In the genomic region with DNA sequence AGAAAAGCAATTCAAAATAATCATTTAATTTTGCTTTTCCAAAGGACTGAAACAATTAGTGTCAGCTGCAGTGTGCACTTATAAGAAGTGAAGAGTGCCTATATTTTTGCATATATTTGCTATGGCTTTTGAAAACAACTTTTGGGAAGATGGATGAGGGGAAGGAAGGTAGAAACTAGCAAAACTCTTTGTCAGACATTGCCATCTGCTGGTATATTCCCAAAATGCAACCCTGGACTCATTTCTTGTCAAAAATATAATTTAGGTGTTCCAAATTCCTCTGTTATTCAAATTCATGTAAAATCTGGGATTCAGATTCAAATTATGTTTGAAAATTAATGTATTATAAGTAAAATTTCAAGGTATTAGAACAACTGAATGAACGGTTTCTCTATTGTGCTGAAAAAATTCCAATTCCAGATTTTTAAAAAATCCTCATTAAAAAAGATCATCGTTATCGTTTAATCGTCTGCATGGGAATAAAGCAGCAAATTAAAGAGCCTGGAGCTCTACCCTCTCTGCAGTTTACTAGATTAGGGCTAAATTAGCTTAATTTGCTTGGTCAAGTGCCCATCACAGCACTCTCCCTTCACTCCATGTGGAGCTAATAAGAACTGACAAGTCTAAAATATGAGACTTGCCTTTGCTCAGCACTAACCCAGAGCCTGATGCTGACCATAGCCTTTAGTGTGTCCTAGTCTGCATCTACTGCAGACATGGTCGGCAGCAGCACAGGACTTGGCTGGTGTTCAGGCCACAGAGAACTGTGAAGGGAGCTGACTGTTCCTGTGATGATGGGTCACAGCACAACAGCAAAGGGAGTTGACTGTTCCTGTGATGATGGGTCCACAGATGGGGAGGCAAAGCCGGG, we compare ENCODE assay signal across 8 cellular contexts.
A peak's percentile ranks its signal among the peaks of the same experiment; 100 is the strongest.
DNase-seq lines count a peak whose midpoint lies in the region; ATAC-seq, FAIRE-seq and TF ChIP-seq lines count a peak whose summit lies in the region.

No MANE protein-coding gene starts in this region.

- H3K27me3 Mint-ChIP-seq in activated naive CD8-positive, alpha-beta T cell treated with anti-CD3 and anti-CD28 coated beads, Interleukin-2, amount 50 U/mL, for 24 hours: peaks cover 1% of the 10 kb centered on the region
- H3K27me3 Mint-ChIP-seq in activated naive CD8-positive, alpha-beta T cell treated with anti-CD3 and anti-CD28 coated beads for 36 hours: no peaks in the 10 kb centered on the region
- H3K27me3 Mint-ChIP-seq in effector memory CD8-positive, alpha-beta T cell: peaks cover 0 to 5% of the 10 kb centered on the region in 2 donors

- no peaks in the 10 kb centered on the region for H3K36me3 ChIP-seq in bronchial epithelial cell (ENCODE audit: control insufficient read depth, insufficient read depth, low read length)
- H3K36me3 ChIP-seq in left lung: no peaks in the 10 kb centered on the region

- peak; percentile 3 for DNase-seq in activated naive CD8-positive, alpha-beta T cell treated with anti-CD3 and anti-CD28 coated beads, Interleukin-2, amount 50 U/mL, for 24 hours
- DNase-seq in activated naive CD8-positive, alpha-beta T cell treated with anti-CD3 and anti-CD28 coated beads for 36 hours: no peak
- peak; percentile 46 for DNase-seq in NCI-H460 (ENCODE audit: extremely low read depth, low read depth)
- peak; percentile 43 for DNase-seq in bronchial epithelial cell (ENCODE audit: low read depth)
- DNase-seq in left lung: no peak
- DNase-seq in effector memory CD8-positive, alpha-beta T cell: no peak

- H3K4me3 ChIP-seq in bronchial epithelial cell (ENCODE audit: low read depth, low read length) (no peak overlapping the region), left lung (no peak overlapping the region)

- H3K4me3 Mint-ChIP-seq in activated naive CD8-positive, alpha-beta T cell treated with anti-CD3 and anti-CD28 coated beads, Interleukin-2, amount 50 U/mL, for 24 hours: no peak overlapping the region
- no peak overlapping the region for H3K4me3 Mint-ChIP-seq in activated naive CD8-positive, alpha-beta T cell treated with anti-CD3 and anti-CD28 coated beads for 36 hours
- no peak overlapping the region for H3K4me3 Mint-ChIP-seq in effector memory CD8-positive, alpha-beta T cell

- TF ChIP-seq CTCF in bronchial epithelial cell (IDR thresholded peaks at IDR 0.05; ENCODE audit: insufficient read depth, low read length, severe bottlenecking) (peak; percentile 57), left lung (IDR thresholded peaks at IDR 0.05) (peak; percentile 63 to 67)

- H3K4me1 Mint-ChIP-seq in activated naive CD8-positive, alpha-beta T cell treated with anti-CD3 and anti-CD28 coated beads, Interleukin-2, amount 50 U/mL, for 24 hours: no peaks in the 10 kb centered on the region
- no peaks in the 10 kb centered on the region for H3K4me1 Mint-ChIP-seq in activated naive CD8-positive, alpha-beta T cell treated with anti-CD3 and anti-CD28 coated beads for 36 hours
- H3K4me1 Mint-ChIP-seq in effector memory CD8-positive, alpha-beta T cell (ENCODE audit: low read depth in 2 of 2): no peaks in the 10 kb centered on the region

- H3K27me3 ChIP-seq in bronchial epithelial cell (ENCODE audit: control insufficient read depth, insufficient read depth, low read length) (no peaks in the 10 kb centered on the region), left lung (no peaks in the 10 kb centered on the region)

- FAIRE-seq in bronchial epithelial cell (lab: Jason Lieb, UNC): no peak

- no peaks in the 10 kb centered on the region for H3K9me3 ChIP-seq in left lung

- intact Hi-C loops in left lung (cut with DNase I): loop anchor here in 1 of 2 donors (5.0 to 10.0 kb wide), 2 partner anchors 237 to 509 kb away; no protein-coding TSS in a partner anchor

- no peak for ATAC-seq in activated naive CD8-positive, alpha-beta T cell treated with anti-CD3 and anti-CD28 coated beads, Interleukin-2, amount 50 U/mL, for 24 hours
- ATAC-seq in left lung (peak; percentile 71), HG03045 (IDR thresholded peaks at IDR 0.05; ENCODE audit: unreplicated experiment) (no peak), esophagus mucosa (no peak)
- no peak for ATAC-seq in effector memory CD8-positive, alpha-beta T cell (replicated peaks)

- H3K36me3 Mint-ChIP-seq in activated naive CD8-positive, alpha-beta T cell treated with anti-CD3 and anti-CD28 coated beads, Interleukin-2, amount 50 U/mL, for 24 hours (ENCODE audit: low read depth): no peaks in the 10 kb centered on the region
- no peaks in the 10 kb centered on the region for H3K36me3 Mint-ChIP-seq in activated naive CD8-positive, alpha-beta T cell treated with anti-CD3 and anti-CD28 coated beads for 36 hours
- H3K36me3 Mint-ChIP-seq in effector memory CD8-positive, alpha-beta T cell (ENCODE audit: insufficient read depth): no peaks in the 10 kb centered on the region

- no peaks in the 10 kb centered on the region for H3K4me1 ChIP-seq in left lung

- H3K27ac ChIP-seq in left lung: no peak overlapping the region

- H3K9me3 Mint-ChIP-seq in activated naive CD8-positive, alpha-beta T cell treated with anti-CD3 and anti-CD28 coated beads, Interleukin-2, amount 50 U/mL, for 24 hours: no peaks in the 10 kb centered on the region
- H3K9me3 Mint-ChIP-seq in activated naive CD8-positive, alpha-beta T cell treated with anti-CD3 and anti-CD28 coated beads for 36 hours: no peaks in the 10 kb centered on the region
- H3K9me3 Mint-ChIP-seq in effector memory CD8-positive, alpha-beta T cell: no peaks in the 10 kb centered on the region

- H3K27ac Mint-ChIP-seq in activated naive CD8-positive, alpha-beta T cell treated with anti-CD3 and anti-CD28 coated beads, Interleukin-2, amount 50 U/mL, for 24 hours: no peak overlapping the region
- no peak overlapping the region for H3K27ac Mint-ChIP-seq in activated naive CD8-positive, alpha-beta T cell treated with anti-CD3 and anti-CD28 coated beads for 36 hours
- no peak overlapping the region for H3K27ac Mint-ChIP-seq in effector memory CD8-positive, alpha-beta T cell

Comparison
In these comparisons a context has a peak if more than half of its experiments do, and no peak if none do; other contexts are left out.
1. DNase-seq: peak in activated naive CD8-positive, alpha-beta T cell treated with anti-CD3 and anti-CD28 coated beads, Interleukin-2, amount 50 U/mL, for 24 hours (single experiment), NCI-H460 (single experiment) and bronchial epithelial cell (single experiment); none in activated naive CD8-positive, alpha-beta T cell treated with anti-CD3 and anti-CD28 coated beads for 36 hours (single experiment), left lung (0 of 2) and effector memory CD8-positive, alpha-beta T cell (0 of 3).